Comparison of ENCODE assay signal across 18 cellular contexts in genomic region chr20:37925265-37926165, GRCh38. TPM values are rescaled to one million over a fixed set of nuclear protein-coding genes. Genes with fewer than 3 reads are reported as not detected.
A peak's percentile ranks its signal among the peaks of the same experiment; 100 is the strongest.
DNase-seq lines count a peak whose midpoint lies in the region; ATAC-seq and TF ChIP-seq lines count a peak whose summit lies in the region.
"Had no signal": no experiment of that assay in that cellular context is flagged by ENCODE, and none has a peak within 500 bp of the region (broad histone marks: within the 10 kb centered on the region; RNA-seq: fewer than 3 reads in every experiment).

No MANE protein-coding gene starts in this region.

- no peak overlapping the region for H3K14ac ChIP-seq in neuronal stem cell (ENCODE audit: low read length)

- H3K18ac ChIP-seq in neuronal stem cell (ENCODE audit: low read length): peak overlapping the region; percentile 0

- no peak overlapping the region for H2AFZ ChIP-seq in neuronal stem cell (ENCODE audit: low read length)

- H3K4me1 Mint-ChIP-seq in WTC11: peaks cover 17% of the 10 kb centered on the region

- CTCF ChIA-PET in WTC11 (lab: Charles Lee): interaction anchor here (0.8 to 2.1 kb wide), 7 partner anchors 11 to 349 kb away, joined by 3 to 10 read pairs (median 4); no protein-coding TSS in a partner anchor

- no peaks in the 10 kb centered on the region for H3K4me1 ChIP-seq in neuronal stem cell (ENCODE audit: control insufficient read depth in 2 of 2, insufficient read depth in 1 of 2, low read depth in 1 of 2, low read length in 2 of 2)

- no peak overlapping the region for H3K23ac ChIP-seq in neuronal stem cell (ENCODE audit: low read depth, low read length, poor library complexity)

- TF ChIP-seq CTCF in WTC11 (IDR thresholded peaks at IDR 0.05): no peak

- H2BK15ac ChIP-seq in neuronal stem cell (ENCODE audit: low read length): no peak overlapping the region

- no peaks in the 10 kb centered on the region for H3K9me3 Mint-ChIP-seq in WTC11
- H3K9me3 Mint-ChIP-seq: CD8-positive, alpha-beta memory T cell had no signal

- no CpG with 5 or more reads among the region's 19 CpGs for WGBS in neuronal stem cell (ENCODE audit: extremely low coverage in 2 of 2, insufficient read length in 2 of 2, insufficient replicate concordance in 1 of 2), 2 donors

- H2BK12ac ChIP-seq in neuronal stem cell (ENCODE audit: low read length): no peak overlapping the region

- no peaks in the 10 kb centered on the region for H3K9me3 ChIP-seq in neuronal stem cell (replicated peaks in 1 of 2; ENCODE audit: control insufficient read depth in 2 of 2, insufficient read depth in 1 of 2, low read depth in 1 of 2, low read length in 2 of 2)

- H3K36me3 ChIP-seq in H7 (replicated peaks; ENCODE audit: control insufficient read depth, insufficient read depth, low read length) (no peaks in the 10 kb centered on the region), neuronal stem cell (replicated peaks in 1 of 2; ENCODE audit: control insufficient read depth in 2 of 2, insufficient read depth in 2 of 2, low read length in 2 of 2) (no peaks in the 10 kb centered on the region)

- H3K36me3 Mint-ChIP-seq in WTC11: no peaks in the 10 kb centered on the region
- H3K36me3 Mint-ChIP-seq: CD8-positive, alpha-beta memory T cell had no signal

- POLR2A ChIA-PET in WTC11 (lab: Charles Lee): interaction anchor here (0.6 kb wide), 2 partner anchors 67 to 327 kb away, joined by 3 to 5 read pairs; no protein-coding TSS in a partner anchor

- H2BK5ac ChIP-seq in neuronal stem cell (ENCODE audit: low read length): no peak overlapping the region

- H3K4me2 ChIP-seq in neuronal stem cell (ENCODE audit: insufficient read depth, low read length, poor library complexity, severe bottlenecking): no peak overlapping the region

- H2BK120ac ChIP-seq in neuronal stem cell (ENCODE audit: low read depth, low read length): no peak overlapping the region

- H3K4me3 ChIP-seq in H7 (ENCODE audit: insufficient read depth, low read depth, low read length) (no peak overlapping the region), neuronal stem cell (ENCODE audit: low read length in 2 of 2) (no peak overlapping the region)

- H3K27ac Mint-ChIP-seq in WTC11: no peak overlapping the region
- H3K27ac Mint-ChIP-seq: CD8-positive, alpha-beta memory T cell had no signal

- no peak overlapping the region for H4K91ac ChIP-seq in neuronal stem cell (ENCODE audit: low read depth, low read length, poor library complexity)

- ATAC-seq in WTC11 (peak; percentile 86), HG03039 (IDR thresholded peaks at IDR 0.05; ENCODE audit: unreplicated experiment) (no peak), GM19324 (IDR thresholded peaks at IDR 0.05; ENCODE audit: low FRiP score, unreplicated experiment) (no peak)
- ATAC-seq: SK-N-SH treated with all-trans-retinoic acid at 6 μM for 48 hours had no signal

- no peak overlapping the region for H3K4ac ChIP-seq in neuronal stem cell (ENCODE audit: low read length)

- no peak overlapping the region for H3K9ac ChIP-seq in neuronal stem cell (ENCODE audit: low read depth, low read length, poor library complexity)

- no peak overlapping the region for H4K8ac ChIP-seq in neuronal stem cell (ENCODE audit: low read depth, low read length)

- peak; percentile 75 for DNase-seq in H7
- DNase-seq in WTC11 (ENCODE audit: low spot score): no peak
- peak; percentile 40 for DNase-seq in iPS-NIHi11 (ENCODE audit: low spot score)
- DNase-seq in neuronal stem cell (ENCODE audit: low spot score): no peak
- no peak for DNase-seq in AG20443 (ENCODE audit: low spot score)
- DNase-seq in NCI-H1930 (lab: John Stamatoyannopoulos, UW): no peak
- DNase-seq: C1 segment of cervical spinal cord; CD8-positive, alpha-beta memory T cell; DMS53; KG1; NCI-H187 treated with DMSO at 0.1 percent for 48 hours; NCI-H226; NCI-H524; NCI-H82; SHP77 treated with DMSO at 0.1 percent for 48 hours had no signal

- no peak overlapping the region for H3K27ac ChIP-seq in neuronal stem cell (replicated peaks; ENCODE audit: low read length)

- H3K27me3 Mint-ChIP-seq in WTC11 (ENCODE audit: low read depth): no peaks in the 10 kb centered on the region; the same call in 1 of the 2 replicates

- no peaks in the 10 kb centered on the region for H3K79me1 ChIP-seq in neuronal stem cell (ENCODE audit: low read depth, low read length)

- no peak overlapping the region for H3K4me3 Mint-ChIP-seq in WTC11
- H3K4me3 Mint-ChIP-seq: CD8-positive, alpha-beta memory T cell had no signal

- H2AK5ac ChIP-seq in neuronal stem cell (ENCODE audit: low read depth, low read length): no peak overlapping the region

- H3K27me3 ChIP-seq in H7 (ENCODE audit: control insufficient read depth, insufficient read depth, low read length): no peaks in the 10 kb centered on the region
- H3K27me3 ChIP-seq in neuronal stem cell (ENCODE audit: control insufficient read depth in 3 of 3, insufficient read depth in 3 of 3, low read depth in 1 of 3, low read length in 3 of 3): peaks cover 0 to 2% (median 0%) of the 10 kb centered on the region in 3 experiments

TF ChIP-seq in WTC11, 78 proteins besides CTCF, POLR2A, EP300 and RAD21:
- TF ChIP-seq ZNF219 (CRISPR knock-in tag; IDR thresholded peaks at IDR 0.05; ENCODE audit: borderline replicate concordance): no peak
- TF ChIP-seq TEAD1 (CRISPR knock-in tag; IDR thresholded peaks at IDR 0.05): no peak
- no peak for TF ChIP-seq AFF4 (CRISPR knock-in tag; IDR thresholded peaks at IDR 0.05; ENCODE audit: borderline replicate concordance)
- TF ChIP-seq MAX (CRISPR knock-in tag; IDR thresholded peaks at IDR 0.05): no peak
- TF ChIP-seq ZNF512 (CRISPR knock-in tag; IDR thresholded peaks at IDR 0.05; ENCODE audit: borderline replicate concordance): no peak
- no peak for TF ChIP-seq EMX1 (CRISPR knock-in tag; IDR thresholded peaks at IDR 0.05)
- no peak for TF ChIP-seq JUN (CRISPR knock-in tag; IDR thresholded peaks at IDR 0.05)
- no peak for TF ChIP-seq HMGXB4 (CRISPR knock-in tag; IDR thresholded peaks at IDR 0.05)
TF ChIP-seq in WTC11: peak in this region for 0.

RNA-seq across cellular contexts. Expression of gene VSTM2L, which starts 22.6 kb away (rescaled TPM):
- total RNA-seq in H7 (2014; rRNA removed; shearing (Covaris generic)): 2.7 and 5.8 TPM in 2 replicates
- total RNA-seq in WTC11 (2021): 1.7 to 2.1 TPM (median 1.9 TPM) in 3 replicates
- 9.1 TPM for polyA plus RNA-seq in neuronal stem cell (2013, experiment 1 of 2)
- 8.0 TPM for polyA plus RNA-seq in neuronal stem cell (2013, experiment 2 of 2)
- total RNA-seq: CD8-positive, alpha-beta memory T cell had no signal
- polyA plus RNA-seq: CD8-positive, alpha-beta memory T cell had no signal

Comparison
In these comparisons a context has a peak if more than half of its experiments do, and no peak if none do; other contexts are left out.
1. DNase-seq: peak in H7 (single experiment) and iPS-NIHi11 (single experiment); none in WTC11 (single experiment), neuronal stem cell (single experiment), AG20443 (single experiment) and NCI-H1930 (0 of 2).